In the genomic region with DNA sequence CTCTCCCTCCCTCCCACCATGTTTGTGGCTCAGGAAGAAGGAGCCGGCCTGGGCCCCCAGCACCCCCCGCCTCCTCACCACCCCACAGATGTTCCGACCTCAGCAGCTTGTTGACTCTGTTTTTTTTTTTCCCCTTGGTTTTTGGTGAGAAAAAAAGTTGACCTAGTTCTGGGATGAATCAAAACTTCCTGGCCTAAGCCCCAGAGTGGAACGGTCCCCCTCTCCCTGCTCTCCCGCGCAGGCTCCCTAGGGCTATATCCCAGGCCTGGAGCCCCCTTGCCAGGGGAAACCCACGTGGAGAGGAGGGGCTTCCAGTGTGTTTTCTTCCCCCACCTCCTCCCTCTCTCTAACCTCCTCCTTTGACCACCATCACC, we compare ENCODE assay signal across 11 cellular contexts. TPM values are rescaled to one million over a fixed set of nuclear protein-coding genes. Genes with fewer than 3 reads are reported as not detected.
DNase-seq lines count a peak whose midpoint lies in the region; ATAC-seq and TF ChIP-seq lines count a peak whose summit lies in the region.
"Had no signal": no experiment of that assay in that cellular context is flagged by ENCODE, and none has a peak within 500 bp of the region (broad histone marks: within the 10 kb centered on the region; RNA-seq: fewer than 3 reads in every experiment).

No MANE protein-coding gene starts in this region.

- TF ChIP-seq CTCF in ascending aorta (IDR thresholded peaks at IDR 0.05) = no peak

- H3K27ac ChIP-seq in ascending aorta = peak overlapping the region; percentile 60 to 79

- peak overlapping the region; percentile 91 for H3K27ac Mint-ChIP-seq in stimulated activated effector memory CD8-positive, alpha-beta T cell treated with anti-CD3 and anti-CD28 coated beads, Interleukin-12 subunit alpha, Interleukin-12 subunit beta, amount 100 ng/mL, for 72 hours
- H3K27ac Mint-ChIP-seq: endodermal cell had no signal

- H3K27me3 ChIP-seq in ascending aorta = no peaks in the 10 kb centered on the region

- ATAC-seq in left ventricle myocardium superior = peak; percentile 61
- peak; percentile 55 for ATAC-seq in stimulated activated effector memory CD8-positive, alpha-beta T cell treated with anti-CD3 and anti-CD28 coated beads, Interleukin-12 subunit alpha, Interleukin-12 subunit beta, amount 100 ng/mL, for 72 hours
- no peak for ATAC-seq in HG02981 (IDR thresholded peaks at IDR 0.05; ENCODE audit: unreplicated experiment)
- ATAC-seq in GM19395 (IDR thresholded peaks at IDR 0.05; ENCODE audit: unreplicated experiment) = no peak

- no peaks in the 10 kb centered on the region for H3K9me3 Mint-ChIP-seq in stimulated activated effector memory CD8-positive, alpha-beta T cell treated with anti-CD3 and anti-CD28 coated beads, Interleukin-12 subunit alpha, Interleukin-12 subunit beta, amount 100 ng/mL, for 72 hours
- H3K9me3 Mint-ChIP-seq: endodermal cell had no signal

- H3K9me3 ChIP-seq in ascending aorta = no peaks in the 10 kb centered on the region

- peak; percentile 72 for DNase-seq in GM03348 (ENCODE audit: low spot score)
- DNase-seq in ascending aorta (ENCODE audit: low spot score in 2 of 2) = no peak
- DNase-seq in left ventricle myocardium superior = peak; percentile 76
- no peak for DNase-seq in stimulated activated effector memory CD8-positive, alpha-beta T cell treated with anti-CD3 and anti-CD28 coated beads, Interleukin-12 subunit alpha, Interleukin-12 subunit beta, amount 100 ng/mL, for 72 hours (ENCODE audit: low spot score in 2 of 2)
- no peak for DNase-seq in AML-193 (lab: John Stamatoyannopoulos, UW)
- DNase-seq: activated CD4-positive, alpha-beta T cell treated with anti-CD3 and anti-CD28 coated beads for 48 hours; endodermal cell had no signal

- H3K36me3 Mint-ChIP-seq in stimulated activated effector memory CD8-positive, alpha-beta T cell treated with anti-CD3 and anti-CD28 coated beads, Interleukin-12 subunit alpha, Interleukin-12 subunit beta, amount 100 ng/mL, for 72 hours = peaks cover 40% of the 10 kb centered on the region

- no peaks in the 10 kb centered on the region for H3K36me3 ChIP-seq in ascending aorta

- no peak overlapping the region for H3K4me3 ChIP-seq in ascending aorta

- H3K4me1 Mint-ChIP-seq in stimulated activated effector memory CD8-positive, alpha-beta T cell treated with anti-CD3 and anti-CD28 coated beads, Interleukin-12 subunit alpha, Interleukin-12 subunit beta, amount 100 ng/mL, for 72 hours = peaks cover 86% of the 10 kb centered on the region

- intact Hi-C loops in ascending aorta (cut with DNase I) (no loop called here), left ventricle myocardium superior (cut with micrococcal nuclease) (no loop called here)

- H3K4me3 Mint-ChIP-seq in stimulated activated effector memory CD8-positive, alpha-beta T cell treated with anti-CD3 and anti-CD28 coated beads, Interleukin-12 subunit alpha, Interleukin-12 subunit beta, amount 100 ng/mL, for 72 hours = peak overlapping the region; percentile 76
- H3K4me3 Mint-ChIP-seq: endodermal cell had no signal

- peaks cover 11 to 36% of the 10 kb centered on the region in 2 donors for H3K4me1 ChIP-seq in ascending aorta

RNA-seq across cellular contexts. Expression of a gene that starts 4.0 kb away (rescaled TPM):
- total RNA-seq in ascending aorta (13.6 TPM), left ventricle myocardium superior (9.6 TPM)
- total RNA-seq: M059J, OCI-LY7 had no signal

RNA-seq across cellular contexts. Expression of a gene that starts 7.0 kb away (rescaled TPM):
- not detected for total RNA-seq in ascending aorta
- total RNA-seq in left ventricle myocardium superior = not detected
- total RNA-seq: endodermal cell, M059J, OCI-LY7 had no signal

Comparison
In these comparisons a context has a peak if more than half of its experiments do, and no peak if none do; other contexts are left out.
1. DNase-seq: peak in GM03348 (single experiment) and left ventricle myocardium superior (single experiment); none in ascending aorta (0 of 2), stimulated activated effector memory CD8-positive, alpha-beta T cell treated with anti-CD3 and anti-CD28 coated beads, Interleukin-12 subunit alpha, Interleukin-12 subunit beta, amount 100 ng/mL, for 72 hours (0 of 2) and AML-193 (0 of 2).
2. ATAC-seq: peak in left ventricle myocardium superior (single experiment) and stimulated activated effector memory CD8-positive, alpha-beta T cell treated with anti-CD3 and anti-CD28 coated beads, Interleukin-12 subunit alpha, Interleukin-12 subunit beta, amount 100 ng/mL, for 72 hours (single experiment); none in HG02981 (single experiment) and GM19395 (single experiment).